Comparison of ENCODE assay signal across 23 cellular contexts in genomic region chr20:39632176-39632575, GRCh38.
"Had no signal": no experiment of that assay in that cellular context is flagged by ENCODE, and none has a peak within 500 bp of the region (broad histone marks: within the 10 kb centered on the region; RNA-seq: fewer than 3 reads in every experiment).

No MANE protein-coding gene starts in this region.

- H3K4me3 ChIP-seq: MG63, SJCRH30 had no signal

- H3K9me3 ChIP-seq: MG63, SJCRH30 had no signal

- H3K36me3 Mint-ChIP-seq: IgD-negative memory B cell had no signal

- H3K27ac Mint-ChIP-seq: IgD-negative memory B cell had no signal

- H3K27me3 ChIP-seq: MG63, SJCRH30 had no signal

- H3K36me3 ChIP-seq: MG63, SJCRH30 had no signal

- H3K9me3 Mint-ChIP-seq: IgD-negative memory B cell had no signal

- H3K4me1 ChIP-seq: SJCRH30 had no signal

- H3K27ac ChIP-seq: HL-60, RWPE1, SJCRH30 had no signal

- H3K4me1 Mint-ChIP-seq: IgD-negative memory B cell had no signal

- H3K4me3 Mint-ChIP-seq: IgD-negative memory B cell had no signal

- ATAC-seq: Panc1, PC-3, Right ventricle myocardium inferior, SK-N-SH treated with all-trans-retinoic acid at 6 μM for 48 hours had no signal

- DNase-seq: KBM-7, MG63, NCI-H1092, NCI-H1105 treated with DMSO at 0.1 percent for 48 hours, NCI-H1417 treated with DMSO at 0.1 percent for 48 hours, NCI-H146, NCI-H1694 treated with DMSO at 0.1 percent for 48 hours, NCI-H1930, NCI-H2081, NCI-H2171, NCI-H226, NCI-H526, NCI-H82, PC-3, SHP77 treated with DMSO at 0.1 percent for 48 hours, SJCRH30, T-helper 1 cell had no signal
